1 cellular context compared by ENCODE assay signal in genomic region chr3:122458992-122459391, GRCh38.
A peak's percentile ranks its signal among the peaks of the same experiment; 100 is the strongest.
TF ChIP-seq lines count a peak whose summit lies in the region.

No MANE protein-coding gene starts in this region.

TF ChIP-seq in IMR-90, 13 proteins besides CTCF, POLR2A, EP300 and RAD21:
- no peak for TF ChIP-seq MAFK (IDR thresholded peaks at IDR 0.05; ENCODE audit: low read depth, low read length)
- peak; percentile 62 for TF ChIP-seq SMC3 (IDR thresholded peaks at IDR 0.05; ENCODE audit: low read depth, low read length)
- no peak for TF ChIP-seq CEBPB (IDR thresholded peaks at IDR 0.05; ENCODE audit: low read depth, low read length)
